Comparison of ENCODE assay signal across 22 cellular contexts in the genomic region with DNA sequence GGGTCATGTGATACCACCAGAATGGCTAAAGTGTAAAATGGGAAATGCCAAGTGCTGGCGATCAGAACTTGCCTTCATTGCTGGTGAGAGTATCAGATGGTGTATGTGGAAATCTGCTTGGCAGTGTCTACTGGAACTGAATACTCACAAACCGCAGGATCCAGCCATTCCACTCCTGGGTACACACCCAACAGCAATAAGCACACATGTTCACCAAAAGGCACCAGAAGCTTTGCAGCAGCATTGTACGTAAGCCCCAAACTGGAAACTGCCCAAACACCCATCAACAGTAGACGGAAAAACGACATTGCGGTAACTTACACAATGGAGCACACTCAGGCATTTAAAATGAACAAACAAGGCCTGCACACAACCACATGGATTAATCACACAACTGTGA. TPM values are rescaled to one million over a fixed set of nuclear protein-coding genes. Genes with fewer than 3 reads are reported as not detected.
DNase-seq lines count a peak whose midpoint lies in the region; ATAC-seq, FAIRE-seq and TF ChIP-seq lines count a peak whose summit lies in the region.
"Had no signal": no experiment of that assay in that cellular context is flagged by ENCODE, and none has a peak within 500 bp of the region (broad histone marks: within the 10 kb centered on the region; RNA-seq: fewer than 3 reads in every experiment).

No MANE protein-coding gene starts in this region.

- TF ChIP-seq POLR2A in HepG2 (IDR thresholded peaks at IDR 0.05; ENCODE audit: insufficient read depth in 1 of 2, low read depth in 2 of 2, low read length in 2 of 2) = no peak

- H4K91ac ChIP-seq in neuronal stem cell (ENCODE audit: low read depth, low read length, poor library complexity) = no peak overlapping the region

- no peaks in the 10 kb centered on the region for H4K20me1 ChIP-seq in astrocyte (ENCODE audit: insufficient read depth, low read length)
- no peaks in the 10 kb centered on the region for H4K20me1 ChIP-seq in HepG2 (ENCODE audit: insufficient read depth, low read length)

- no peak overlapping the region for H2BK12ac ChIP-seq in neuronal stem cell (ENCODE audit: low read length)

- TF ChIP-seq CTCF in AG04449 (IDR thresholded peaks at IDR 0.05; ENCODE audit: insufficient read depth, low read length, missing control alignments) (no peak), astrocyte (IDR thresholded peaks at IDR 0.05; ENCODE audit: insufficient read depth, low read depth, low read length) (no peak), HepG2 (CRISPR knock-in tag; IDR thresholded peaks at IDR 0.05) (no peak)

- H3K27me3 ChIP-seq in astrocyte (ENCODE audit: insufficient read depth, low read length) = peaks cover 2% of the 10 kb centered on the region
- peaks cover 2 to 38% of the 10 kb centered on the region in 2 experiments; a peak in 3 of 5 replicates for H3K27me3 ChIP-seq in HepG2 (ENCODE audit: control insufficient read depth in 1 of 2, insufficient read depth in 2 of 2, low read length in 2 of 2)
- H3K27me3 ChIP-seq in neuronal stem cell (ENCODE audit: control insufficient read depth in 3 of 3, insufficient read depth in 3 of 3, low read depth in 1 of 3, low read length in 3 of 3) = peaks cover 0 to 3% (median 0%) of the 10 kb centered on the region in 3 experiments
- H3K27me3 ChIP-seq: brain microvascular endothelial cell had no signal

- H3K36me3 ChIP-seq in astrocyte (ENCODE audit: insufficient read depth, low read length) = no peaks in the 10 kb centered on the region
- H3K36me3 ChIP-seq in HepG2 (replicated peaks in 1 of 2; ENCODE audit: control insufficient read depth in 1 of 2, insufficient read depth in 2 of 2, low read length in 2 of 2) = no peaks in the 10 kb centered on the region
- no peaks in the 10 kb centered on the region for H3K36me3 ChIP-seq in neuronal stem cell (replicated peaks in 1 of 2; ENCODE audit: control insufficient read depth in 2 of 2, insufficient read depth in 2 of 2, low read length in 2 of 2)
- H3K36me3 ChIP-seq: brain microvascular endothelial cell, HAP-1 had no signal

- no TSS peak for BruUV-seq in HepG2 (replicated peaks; lab: Mats Ljungman, UMichigan)

- intact Hi-C loops in HepG2 (cut with micrococcal nuclease; ENCODE audit: unreplicated experiment) = no loop called here

- FAIRE-seq in astrocyte (lab: Jason Lieb, UNC) = no peak
- no peak for FAIRE-seq in HepG2 (lab: Jason Lieb, UNC)
- FAIRE-seq: RCC 7860 had no signal

- WGBS in HepG2 (ENCODE audit: low lambda C conversion rate) = 66% methylated on average over 6 of the region's 6 CpGs
- WGBS in neuronal stem cell (ENCODE audit: extremely low coverage in 2 of 2, insufficient read length in 2 of 2, insufficient replicate concordance in 1 of 2), 2 donors = no CpG with 5 or more reads among the region's 6 CpGs

- POLR2A ChIA-PET in AG04449 (lab: Yijun Ruan, JAX) (no interaction called here), HepG2 (lab: Yijun Ruan, JAX) (no interaction called here)

- no peak overlapping the region for H2AK5ac ChIP-seq in neuronal stem cell (ENCODE audit: low read depth, low read length)

- H3K9me3 ChIP-seq in astrocyte (ENCODE audit: insufficient read depth, low read depth, low read length) (no peaks in the 10 kb centered on the region), HepG2 (ENCODE audit: low read length) (no peaks in the 10 kb centered on the region), neuronal stem cell (replicated peaks in 1 of 2; ENCODE audit: control insufficient read depth in 2 of 2, insufficient read depth in 1 of 2, low read depth in 1 of 2, low read length in 2 of 2) (no peaks in the 10 kb centered on the region)
- H3K9me3 ChIP-seq: HAP-1 had no signal

- no peaks in the 10 kb centered on the region for H3K79me1 ChIP-seq in neuronal stem cell (ENCODE audit: low read depth, low read length)

- H3K79me2 ChIP-seq in astrocyte (ENCODE audit: insufficient read depth, low read length) = no peaks in the 10 kb centered on the region
- H3K79me2 ChIP-seq in HepG2 (ENCODE audit: insufficient read depth, low read length) = no peaks in the 10 kb centered on the region

- no peaks in the 10 kb centered on the region for H3K36me3 Mint-ChIP-seq in astrocyte (ENCODE audit: low read depth, unreplicated experiment)
- H3K36me3 Mint-ChIP-seq: CD8-positive, alpha-beta memory T cell had no signal

- ATAC-seq in HepG2 (no peak), GM18868 (IDR thresholded peaks at IDR 0.05; ENCODE audit: unreplicated experiment) (no peak)
- ATAC-seq: left colon had no signal

- H3K9ac ChIP-seq in astrocyte (ENCODE audit: low read length) (no peak overlapping the region), HepG2 (ENCODE audit: insufficient read depth, low read depth, low read length) (no peak overlapping the region), neuronal stem cell (ENCODE audit: low read depth, low read length, poor library complexity) (no peak overlapping the region)

- no peak overlapping the region for H3K4me3 ChIP-seq in AG04449 (ENCODE audit: low read depth, low read length)
- H3K4me3 ChIP-seq in astrocyte (ENCODE audit: insufficient read depth, low read depth, low read length) = no peak overlapping the region
- H3K4me3 ChIP-seq in HepG2 (replicated peaks in 1 of 3; ENCODE audit: insufficient read depth in 1 of 3, low read depth in 2 of 3, low read length in 3 of 3) = no peak overlapping the region
- H3K4me3 ChIP-seq in neuronal stem cell (ENCODE audit: low read length in 2 of 2) = no peak overlapping the region
- H3K4me3 ChIP-seq: dorsolateral prefrontal cortex, HAP-1 had no signal

- H3K27ac ChIP-seq in astrocyte (ENCODE audit: low read depth, low read length) = no peak overlapping the region
- H3K27ac ChIP-seq in HepG2 (ENCODE audit: extremely low read length, insufficient read depth, low read length) = no peak overlapping the region
- no peak overlapping the region for H3K27ac ChIP-seq in neuronal stem cell (replicated peaks; ENCODE audit: low read length)
- H3K27ac ChIP-seq: brain microvascular endothelial cell, dorsolateral prefrontal cortex had no signal

- H3K4me2 ChIP-seq in astrocyte (ENCODE audit: low read length) (no peak overlapping the region), HepG2 (ENCODE audit: low read depth, low read length) (no peak overlapping the region), neuronal stem cell (ENCODE audit: insufficient read depth, low read length, poor library complexity, severe bottlenecking) (no peak overlapping the region)

- no peak overlapping the region for H3K4ac ChIP-seq in neuronal stem cell (ENCODE audit: low read length)

- TF ChIP-seq RAD21 in HepG2 (CRISPR knock-in tag; IDR thresholded peaks at IDR 0.05) = no peak

- no peak overlapping the region for H2BK5ac ChIP-seq in neuronal stem cell (ENCODE audit: low read length)

- no peak overlapping the region for H3K18ac ChIP-seq in neuronal stem cell (ENCODE audit: low read length)

- H3K27me3 Mint-ChIP-seq in astrocyte (ENCODE audit: low read depth, unreplicated experiment) = peaks cover 25% of the 10 kb centered on the region

- H2AFZ ChIP-seq in astrocyte (ENCODE audit: low read depth, low read length) (no peak overlapping the region), HepG2 (ENCODE audit: low read length) (no peak overlapping the region), neuronal stem cell (ENCODE audit: low read length) (no peak overlapping the region)

- H3K14ac ChIP-seq in neuronal stem cell (ENCODE audit: low read length) = no peak overlapping the region

- TF ChIP-seq EP300 in HepG2 (IDR thresholded peaks at IDR 0.05; ENCODE audit: low read depth in 2 of 2, low read length in 2 of 2) (no peak), HepG2 (CRISPR knock-in tag; IDR thresholded peaks at IDR 0.05; ENCODE audit: borderline replicate concordance) (no peak)

- no peak overlapping the region for H4K8ac ChIP-seq in neuronal stem cell (ENCODE audit: low read depth, low read length)

- H3K27ac Mint-ChIP-seq in astrocyte (ENCODE audit: unreplicated experiment) = no peak overlapping the region
- H3K27ac Mint-ChIP-seq: activated CD4-positive, alpha-beta T cell treated with anti-CD3 and anti-CD28 coated beads, Interleukin-2, amount 10 ng/mL, durations not matched to agents 24 days and 14 days; CD8-positive, alpha-beta memory T cell had no signal

- no peak overlapping the region for H2BK120ac ChIP-seq in neuronal stem cell (ENCODE audit: low read depth, low read length)

- H3K4me3 Mint-ChIP-seq in astrocyte (ENCODE audit: unreplicated experiment) = no peak overlapping the region
- H3K4me3 Mint-ChIP-seq: activated CD4-positive, alpha-beta T cell treated with anti-CD3 and anti-CD28 coated beads, Interleukin-2, amount 10 ng/mL, durations not matched to agents 24 days and 14 days; CD8-positive, alpha-beta memory T cell had no signal

- H3K4me1 ChIP-seq in astrocyte (ENCODE audit: insufficient read depth, low read length) (no peaks in the 10 kb centered on the region), HepG2 (ENCODE audit: insufficient read depth, low read length) (peaks cover 31% of the 10 kb centered on the region), neuronal stem cell (ENCODE audit: control insufficient read depth in 2 of 2, insufficient read depth in 1 of 2, low read depth in 1 of 2, low read length in 2 of 2) (peaks cover 0 to 12% of the 10 kb centered on the region in 2 donors)

- H3K4me1 Mint-ChIP-seq in astrocyte (ENCODE audit: low read depth, unreplicated experiment) = peaks cover 3% of the 10 kb centered on the region
- H3K4me1 Mint-ChIP-seq: activated CD4-positive, alpha-beta T cell treated with anti-CD3 and anti-CD28 coated beads, Interleukin-2, amount 10 ng/mL, durations not matched to agents 24 days and 14 days; CD8-positive, alpha-beta memory T cell had no signal

- DNase-seq in AG04449 (ENCODE audit: low read depth, low spot score) (peak; percentile 56), H4 (ENCODE audit: low spot score) (peak; percentile 66), astrocyte (ENCODE audit: low read depth) (peak; percentile 57), HepG2 (ENCODE audit: low spot score) (no peak), ecto neural progenitor cell (ENCODE audit: low spot score) (no peak), hepatic stellate cell (ENCODE audit: low spot score) (no peak), neuronal stem cell (ENCODE audit: low spot score) (no peak)
- DNase-seq: activated CD4-positive, alpha-beta T cell treated with anti-CD3 and anti-CD28 coated beads, Interleukin-2, amount 10 ng/mL, durations not matched to agents 24 days and 14 days; activated naive CD4-positive, alpha-beta T cell treated with anti-CD3 and anti-CD28 coated beads, Interleukin-2, amount 50 U/mL, for 16 hours; activated T-cell treated with anti-CD3 and anti-CD28 coated beads for 4 hours; brain microvascular endothelial cell; CD8-positive, alpha-beta memory T cell; dorsolateral prefrontal cortex; left colon; NCI-H82; stimulated activated CD4-positive, alpha-beta T cell treated with anti-CD3 and anti-CD28 coated beads, Interleukin-12 subunit alpha, Interleukin-12 subunit beta, amount 100 ng/mL, for 4 hours; stimulated activated naive CD4-positive, alpha-beta T cell treated with Interleukin-2 at 50 U/mL for 16 hours had no signal

- H2BK15ac ChIP-seq in neuronal stem cell (ENCODE audit: low read length) = no peak overlapping the region

- H3K23ac ChIP-seq in neuronal stem cell (ENCODE audit: low read depth, low read length, poor library complexity) = no peak overlapping the region

- in situ Hi-C loops in HepG2 (cut with HindIII; ENCODE audit: extremely low pct_ligation_motif_present, low pct_unique_long_range_greater_than_20kb) = no loop called here

- CTCF ChIA-PET in AG04449 (lab: Yijun Ruan, JAX) = no interaction called here
- CTCF ChIA-PET in HepG2 (lab: Yijun Ruan, JAX; ENCODE audit: low intra/inter-chr PET ratio, low total read pairs) = interaction anchor here (1.1 kb wide), 1 partner anchor 35 kb away, joined by 3 read pairs; no protein-coding TSS in a partner anchor

- no peaks in the 10 kb centered on the region for H3K9me3 Mint-ChIP-seq in astrocyte (ENCODE audit: unreplicated experiment)
- H3K9me3 Mint-ChIP-seq: activated CD4-positive, alpha-beta T cell treated with anti-CD3 and anti-CD28 coated beads, Interleukin-2, amount 10 ng/mL, durations not matched to agents 24 days and 14 days; CD8-positive, alpha-beta memory T cell had no signal

RNA-seq across cellular contexts. Expression of a gene that starts 37.4 kb away (rescaled TPM):
- total RNA-seq in H4 (2014; rRNA removed; shearing (Covaris generic)) = not detected in 2 replicates
- total RNA-seq in astrocyte (not detected in 2 replicates), HepG2 (2016; rRNA removed; fragmentation: Illumina TruSeq; extraction: Trizol) (not detected in 2 replicates)
- total RNA-seq in HepG2 (2016; cell fraction: cytosol; rRNA removed; fragmentation: Illumina TruSeq; extraction: Trizol; ENCODE audit: low read depth) = not detected in 2 replicates
- total RNA-seq in HepG2 (2016; cell fraction: insoluble cytoplasmic fraction; rRNA removed; fragmentation: Illumina TruSeq; extraction: Trizol) = not detected in 2 replicates
- total RNA-seq in HepG2 (2016; cell fraction: membrane; rRNA removed; fragmentation: Illumina TruSeq; extraction: Trizol) = not detected in 2 replicates
- not detected in 2 replicates for total RNA-seq in HepG2 (2016; cell fraction: nucleus; rRNA removed; fragmentation: Illumina TruSeq; extraction: Trizol)
- not detected in 2 replicates for polyA plus RNA-seq in HepG2 (2011; rRNA removed)
- polyA plus RNA-seq in HepG2 (2011; cell fraction: cytosol; rRNA removed) = not detected in 2 replicates
- not detected in 2 replicates for polyA plus RNA-seq in HepG2 (2011; cell fraction: nucleus; rRNA removed)
- polyA plus RNA-seq in HepG2 (2012) = not detected in 2 replicates
- not detected in 2 replicates for polyA plus RNA-seq in HepG2 (2016; cell fraction: cytosol; fragmentation: Illumina TruSeq; extraction: Trizol; ENCODE audit: low read depth)
- polyA plus RNA-seq in HepG2 (2016; cell fraction: insoluble cytoplasmic fraction; fragmentation: Illumina TruSeq; extraction: Trizol; ENCODE audit: low read depth) = not detected in 2 replicates
- not detected in 2 replicates for polyA plus RNA-seq in HepG2 (2016; cell fraction: membrane; fragmentation: Illumina TruSeq; extraction: Trizol; ENCODE audit: low read depth)
- polyA plus RNA-seq in HepG2 (2016; cell fraction: nucleus; fragmentation: Illumina TruSeq; extraction: Trizol; ENCODE audit: insufficient read depth, low read depth) = not detected in 2 replicates
- not detected in 2 replicates for polyA minus RNA-seq in HepG2 (2011; rRNA and poly(A)+ RNA removed; ENCODE audit: low replicate concordance)
- polyA minus RNA-seq in HepG2 (2011; cell fraction: cytosol; rRNA and poly(A)+ RNA removed) = not detected in 2 replicates
- not detected in 2 replicates for polyA minus RNA-seq in HepG2 (2011; cell fraction: nucleus; rRNA and poly(A)+ RNA removed)
- polyA plus RNA-seq in neuronal stem cell (2013, experiment 1 of 2) = not detected
- polyA plus RNA-seq in neuronal stem cell (2013, experiment 2 of 2) = not detected
- total RNA-seq: A673; activated CD4-positive, alpha-beta T cell treated with anti-CD3 and anti-CD28 coated beads, Interleukin-2, amount 10 ng/mL, durations not matched to agents 24 days and 14 days; CD8-positive, alpha-beta memory T cell; left colon; urinary bladder had no signal
- polyA plus RNA-seq: CD8-positive, alpha-beta memory T cell; urinary bladder had no signal

RNA-seq across cellular contexts. Expression of a gene that starts 51.1 kb away (rescaled TPM):
- not detected in 2 replicates for total RNA-seq in H4 (2014; rRNA removed; shearing (Covaris generic))
- total RNA-seq in astrocyte (not detected in 2 replicates), HepG2 (2016; rRNA removed; fragmentation: Illumina TruSeq; extraction: Trizol) (not detected in 2 replicates)
- total RNA-seq in HepG2 (2016; cell fraction: cytosol; rRNA removed; fragmentation: Illumina TruSeq; extraction: Trizol; ENCODE audit: low read depth) = not detected in 2 replicates
- total RNA-seq in HepG2 (2016; cell fraction: insoluble cytoplasmic fraction; rRNA removed; fragmentation: Illumina TruSeq; extraction: Trizol) = not detected in 2 replicates
- total RNA-seq in HepG2 (2016; cell fraction: membrane; rRNA removed; fragmentation: Illumina TruSeq; extraction: Trizol) = not detected in 2 replicates
- not detected in 2 replicates for total RNA-seq in HepG2 (2016; cell fraction: nucleus; rRNA removed; fragmentation: Illumina TruSeq; extraction: Trizol)
- polyA plus RNA-seq in HepG2 (2011; rRNA removed) = 0.09 and 0.13 TPM in 2 replicates
- 0.06 and 0.07 TPM in 2 replicates for polyA plus RNA-seq in HepG2 (2011; cell fraction: cytosol; rRNA removed)
- polyA plus RNA-seq in HepG2 (2011; cell fraction: nucleus; rRNA removed) = 0.32 and 0.36 TPM in 2 replicates
- polyA plus RNA-seq in HepG2 (2012) = not detected in 2 replicates
- polyA plus RNA-seq in HepG2 (2016; cell fraction: cytosol; fragmentation: Illumina TruSeq; extraction: Trizol; ENCODE audit: low read depth) = not detected in 2 replicates
- polyA plus RNA-seq in HepG2 (2016; cell fraction: insoluble cytoplasmic fraction; fragmentation: Illumina TruSeq; extraction: Trizol; ENCODE audit: low read depth) = not detected in 2 replicates
- polyA plus RNA-seq in HepG2 (2016; cell fraction: membrane; fragmentation: Illumina TruSeq; extraction: Trizol; ENCODE audit: low read depth) = not detected in 2 replicates
- not detected in 2 replicates for polyA plus RNA-seq in HepG2 (2016; cell fraction: nucleus; fragmentation: Illumina TruSeq; extraction: Trizol; ENCODE audit: insufficient read depth, low read depth)
- not detected in 2 replicates for polyA minus RNA-seq in HepG2 (2011; rRNA and poly(A)+ RNA removed; ENCODE audit: low replicate concordance)
- polyA minus RNA-seq in HepG2 (2011; cell fraction: cytosol; rRNA and poly(A)+ RNA removed) = not detected in 2 replicates
- polyA minus RNA-seq in HepG2 (2011; cell fraction: nucleus; rRNA and poly(A)+ RNA removed) = not detected in 2 replicates
- not detected for polyA plus RNA-seq in neuronal stem cell (2013, experiment 1 of 2)
- not detected for polyA plus RNA-seq in neuronal stem cell (2013, experiment 2 of 2)
- total RNA-seq: A673; activated CD4-positive, alpha-beta T cell treated with anti-CD3 and anti-CD28 coated beads, Interleukin-2, amount 10 ng/mL, durations not matched to agents 24 days and 14 days; CD8-positive, alpha-beta memory T cell; left colon; urinary bladder had no signal
- polyA plus RNA-seq: CD8-positive, alpha-beta memory T cell had no signal

Comparison
In these comparisons a context has a peak if more than half of its experiments do, and no peak if none do; other contexts are left out.
1. DNase-seq: peak in AG04449 (single experiment), H4 (single experiment) and astrocyte (single experiment); none in HepG2 (single experiment), ecto neural progenitor cell (single experiment), hepatic stellate cell (single experiment) and neuronal stem cell (single experiment).